In the genomic region with DNA sequence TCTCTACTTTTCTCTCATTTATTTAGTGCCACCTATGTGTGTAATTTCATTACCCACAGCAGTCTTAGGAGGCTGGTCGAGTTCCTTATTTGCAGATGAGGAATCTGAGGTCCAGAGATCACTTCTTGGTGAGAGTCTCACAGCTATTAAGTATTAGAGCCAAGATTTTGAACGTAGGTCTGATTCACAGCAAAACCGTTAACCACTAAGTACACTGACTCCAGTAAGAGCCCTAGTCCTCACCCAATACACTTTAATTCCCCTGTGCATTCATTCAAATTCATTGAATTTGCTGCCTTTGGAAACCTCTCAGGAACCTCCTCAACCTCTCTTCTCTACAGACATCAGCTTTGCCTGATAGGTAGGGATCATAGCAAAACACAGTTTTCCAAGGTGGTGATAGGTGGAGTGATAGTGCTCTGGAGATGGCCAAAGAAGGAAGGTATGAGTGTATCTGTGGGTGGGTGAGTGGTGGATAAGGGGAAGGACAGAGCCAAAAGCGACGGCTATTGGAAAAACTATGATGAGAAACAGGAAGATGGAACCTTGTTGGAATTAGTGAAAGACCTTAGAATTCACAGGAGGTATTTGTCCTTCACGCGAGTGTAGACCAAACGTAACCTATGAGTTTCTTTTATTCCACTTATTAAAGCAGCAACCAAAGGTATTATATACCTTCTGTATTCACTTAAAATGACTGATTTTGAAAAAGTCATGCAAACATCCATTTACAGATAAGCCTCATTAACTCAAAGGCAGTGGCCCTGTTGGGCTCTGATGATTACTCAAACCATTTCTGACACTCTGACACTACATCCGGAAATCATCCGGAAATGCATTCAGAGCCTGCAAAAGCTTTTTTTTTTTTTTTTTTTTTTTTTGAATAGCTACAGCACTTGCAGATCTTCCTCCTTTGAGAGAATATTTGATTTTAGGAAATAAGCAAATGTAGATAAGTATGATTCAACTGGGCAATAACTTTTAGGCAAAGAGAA, we compare ENCODE assay signal across 7 cellular contexts.
A peak's percentile ranks its signal among the peaks of the same experiment; 100 is the strongest.
DNase-seq lines count a peak whose midpoint lies in the region; ATAC-seq and FAIRE-seq lines count a peak whose summit lies in the region.

No MANE protein-coding gene starts in this region.

- peak; percentile 87 for ATAC-seq in GM18870 (IDR thresholded peaks at IDR 0.05; ENCODE audit: unreplicated experiment)
- ATAC-seq in HG02623 (IDR thresholded peaks at IDR 0.05; ENCODE audit: unreplicated experiment), result peak; percentile 71

- DNase-seq in RCC 7860 (ENCODE audit: low spot score), result peak; percentile 43
- peak; percentile 52 for DNase-seq in kidney tubule cell (ENCODE audit: low spot score)
- no peak for DNase-seq in NCI-H446 (lab: John Stamatoyannopoulos, UW)
- no peak for DNase-seq in COLO829 (ENCODE audit: low spot score)
- DNase-seq in NCI-H345 (lab: John Stamatoyannopoulos, UW), result no peak

- peak; percentile 84 for FAIRE-seq in RCC 7860 (lab: Jason Lieb, UNC)

Comparison
In these comparisons a context has a peak if more than half of its experiments do, and no peak if none do; other contexts are left out.
1. DNase-seq: peak in RCC 7860 (single experiment) and kidney tubule cell (single experiment); none in NCI-H446 (0 of 2), COLO829 (single experiment) and NCI-H345 (single experiment).